In the genomic region with DNA sequence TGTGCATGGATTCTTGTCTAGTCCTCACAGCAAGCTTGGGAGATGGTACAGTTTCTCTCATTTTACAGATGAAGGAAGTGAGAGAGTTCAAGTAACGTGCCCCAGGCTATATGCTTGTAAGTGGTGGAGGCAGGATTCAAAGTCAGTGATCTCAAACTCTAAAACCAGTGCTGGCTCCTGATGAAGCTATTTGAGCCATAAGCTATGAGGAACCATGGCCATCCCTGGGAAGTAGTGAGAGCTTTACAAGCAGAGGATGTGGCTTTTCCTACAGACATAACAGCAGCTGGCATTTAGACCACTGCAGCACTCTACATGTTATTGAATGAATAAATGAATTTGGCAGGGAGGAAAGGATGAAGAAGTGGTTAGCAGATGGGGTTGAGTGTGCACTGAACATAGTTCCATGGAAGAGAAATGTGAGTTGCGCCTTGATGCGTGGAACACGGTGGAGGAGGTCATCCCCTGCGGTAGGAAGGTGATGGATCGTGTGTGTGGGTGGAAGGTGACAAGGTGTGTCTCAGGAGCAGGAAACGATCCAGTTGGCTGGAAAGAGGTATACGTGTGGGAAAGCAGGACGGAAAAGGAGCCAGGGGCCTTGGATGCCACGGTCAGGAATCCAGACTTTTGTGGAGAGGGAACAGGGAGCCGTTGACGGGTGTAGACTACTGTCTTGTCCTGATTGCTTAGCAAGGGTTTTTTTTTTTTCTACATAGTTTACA, we compare ENCODE assay signal across 22 cellular contexts.
"Had no signal": no experiment of that assay in that cellular context is flagged by ENCODE, and none has a peak within 500 bp of the region (broad histone marks: within the 10 kb centered on the region; RNA-seq: fewer than 3 reads in every experiment).

No MANE protein-coding gene starts in this region.

- H3K4me1 ChIP-seq: uterus had no signal

- H3K36me3 ChIP-seq: brain microvascular endothelial cell, gastrocnemius medialis, uterus had no signal

- H3K4me3 ChIP-seq: gastrocnemius medialis, skin epidermis, uterus had no signal

- H3K27me3 ChIP-seq: gastrocnemius medialis, uterus had no signal

- DNase-seq: activated CD4-positive, alpha-beta T cell treated with anti-CD3 and anti-CD28 coated beads, Interleukin-2, amount 50 U/mL, for 1 hour; activated CD8-positive, alpha-beta T cell treated with anti-CD3 and anti-CD28 coated beads for 36 hours; activated gamma-delta T cell treated with Interleukin-2 at 50 U/mL for 16 hours; activated naive CD4-positive, alpha-beta T cell treated with anti-CD3 and anti-CD28 coated beads, Interleukin-2, amount 50 U/mL, for 16 hours; activated T-cell treated with anti-CD3 and anti-CD28 coated beads, Interleukin-2, amount 50 U/mL, for 4 hours; amniotic stem cell; brain microvascular endothelial cell; central memory CD4-positive, alpha-beta T cell; dermis blood vessel endothelial cell; effector CD4-positive, alpha-beta T cell; gastrocnemius medialis; glutamatergic neuron; stimulated activated CD4-positive, alpha-beta T cell treated with anti-CD3 and anti-CD28 coated beads, Interleukin-12 subunit alpha, Interleukin-12 subunit beta, amount 100 ng/mL, for 4 hours; stimulated activated CD4-positive, alpha-beta T cell treated with anti-CD3 and anti-CD28 coated beads, Interleukin-4, amount 100 ng/mL, for 1 hour; substantia nigra; T-helper 9 cell; uterus had no signal

- ATAC-seq: activated CD8-positive, alpha-beta T cell treated with anti-CD3 and anti-CD28 coated beads for 36 hours; activated T-cell treated with anti-CD3 and anti-CD28 coated beads, Interleukin-2, amount 50 U/mL, for 4 hours; activated T-helper 17 cell treated with anti-CD3 and anti-CD28 coated beads, Interleukin-2, amount 50 U/mL, for 72 hours; gastrocnemius medialis; natural killer cell treated with Interleukin-12 subunit alpha and Interleukin-12 subunit beta and Interleukin-15 and Interleukin-18, amount 100 ng/mL, for 72 hours; sciatic nerve had no signal

- H3K9me3 ChIP-seq: gastrocnemius medialis, uterus had no signal

- H3K27ac ChIP-seq: brain microvascular endothelial cell, epithelial cell of prostate, gastrocnemius medialis, uterus had no signal
